In the genomic region with DNA sequence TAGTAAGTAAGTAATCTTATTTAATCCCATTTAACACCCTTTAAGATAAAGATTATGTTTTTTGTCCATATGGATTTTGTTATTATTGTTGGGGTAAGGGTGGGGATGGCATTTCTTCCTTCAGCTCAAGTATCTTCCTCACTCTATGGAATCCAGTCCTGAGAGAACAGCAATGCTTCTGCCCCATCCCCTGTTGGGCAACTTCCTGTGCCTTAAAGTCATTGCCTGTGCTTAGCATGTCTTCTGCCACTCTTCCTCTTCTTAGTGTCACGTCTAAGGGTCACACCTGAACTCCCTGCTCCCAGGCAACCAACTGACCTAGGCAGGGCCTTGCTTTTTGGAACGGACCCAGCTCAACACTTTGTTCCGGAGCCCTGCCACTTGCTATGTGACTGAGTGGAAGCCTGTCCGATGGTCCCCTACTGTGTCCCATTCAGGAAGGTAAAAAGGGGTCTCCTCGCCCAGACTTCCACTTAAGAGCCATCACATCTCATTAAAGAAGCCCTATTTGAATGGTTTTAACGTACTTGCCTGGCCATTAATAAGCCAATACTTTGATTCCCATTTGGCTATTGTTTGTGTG, we compare ENCODE assay signal across 17 cellular contexts.
"Had no signal": no experiment of that assay in that cellular context is flagged by ENCODE, and none has a peak within 500 bp of the region (broad histone marks: within the 10 kb centered on the region; RNA-seq: fewer than 3 reads in every experiment).

No MANE protein-coding gene starts in this region.

- DNase-seq: activated B cell treated with CpG ODN at 0.5 μM for 24 hours; activated CD4-positive, alpha-beta T cell treated with anti-CD3 and anti-CD28 coated beads, Interleukin-2, amount 10 ng/mL, durations not matched to agents 24 days and 14 days; activated CD8-positive, alpha-beta memory T cell treated with anti-CD3 and anti-CD28 coated beads for 24 hours; activated naive CD4-positive, alpha-beta T cell treated with anti-CD3 and anti-CD28 coated beads for 36 hours; adrenal gland; caudate nucleus; colonic mucosa; effector CD4-positive, alpha-beta T cell; heart left ventricle; pancreas; stimulated activated CD4-positive, alpha-beta T cell treated with anti-CD3 and anti-CD28 coated beads, Interleukin-4, amount 100 ng/mL, for 1 hour; T-helper 9 cell; testis had no signal

- H3K27ac Mint-ChIP-seq: activated B cell treated with CpG ODN at 0.5 μM for 24 hours; activated CD4-positive, alpha-beta T cell treated with anti-CD3 and anti-CD28 coated beads, Interleukin-2, amount 10 ng/mL, durations not matched to agents 24 days and 14 days; activated naive CD4-positive, alpha-beta T cell treated with anti-CD3 and anti-CD28 coated beads for 36 hours; activated T-helper 17 cell treated with anti-CD3 and anti-CD28 coated beads, Interleukin-2, amount 50 U/mL, for 72 hours; natural killer cell treated with Interleukin-12 subunit alpha and Interleukin-12 subunit beta and Interleukin-15 and Interleukin-18, amount 100 ng/mL, for 72 hours; stimulated activated naive CD8-positive, alpha-beta T cell treated with anti-CD3 and anti-CD28 coated beads, Interleukin-15, Interleukin-2, amounts not matched to agents 100 ng/mL and 50 ng/mL, for 24 hours had no signal

- H3K9me3 Mint-ChIP-seq: activated B cell treated with CpG ODN at 0.5 μM for 24 hours; activated CD4-positive, alpha-beta T cell treated with anti-CD3 and anti-CD28 coated beads, Interleukin-2, amount 10 ng/mL, durations not matched to agents 24 days and 14 days; activated naive CD4-positive, alpha-beta T cell treated with anti-CD3 and anti-CD28 coated beads for 36 hours; activated T-helper 17 cell treated with anti-CD3 and anti-CD28 coated beads, Interleukin-2, amount 50 U/mL, for 72 hours; natural killer cell treated with Interleukin-12 subunit alpha and Interleukin-12 subunit beta and Interleukin-15 and Interleukin-18, amount 100 ng/mL, for 72 hours; stimulated activated naive CD8-positive, alpha-beta T cell treated with anti-CD3 and anti-CD28 coated beads, Interleukin-15, Interleukin-2, amounts not matched to agents 100 ng/mL and 50 ng/mL, for 24 hours had no signal

- H3K27ac ChIP-seq: adrenal gland, colonic mucosa, heart left ventricle, pancreas, testis had no signal

- H3K4me1 ChIP-seq: adrenal gland, colonic mucosa, heart left ventricle, testis had no signal

- H3K4me1 Mint-ChIP-seq: activated B cell treated with CpG ODN at 0.5 μM for 24 hours; activated CD4-positive, alpha-beta T cell treated with anti-CD3 and anti-CD28 coated beads, Interleukin-2, amount 10 ng/mL, durations not matched to agents 24 days and 14 days; activated T-helper 17 cell treated with anti-CD3 and anti-CD28 coated beads, Interleukin-2, amount 50 U/mL, for 72 hours had no signal

- H3K36me3 Mint-ChIP-seq: natural killer cell treated with Interleukin-12 subunit alpha and Interleukin-12 subunit beta and Interleukin-15 and Interleukin-18, amount 100 ng/mL, for 72 hours had no signal

- H3K4me3 Mint-ChIP-seq: activated B cell treated with CpG ODN at 0.5 μM for 24 hours; activated CD4-positive, alpha-beta T cell treated with anti-CD3 and anti-CD28 coated beads, Interleukin-2, amount 10 ng/mL, durations not matched to agents 24 days and 14 days; activated naive CD4-positive, alpha-beta T cell treated with anti-CD3 and anti-CD28 coated beads for 36 hours; activated T-helper 17 cell treated with anti-CD3 and anti-CD28 coated beads, Interleukin-2, amount 50 U/mL, for 72 hours; natural killer cell treated with Interleukin-12 subunit alpha and Interleukin-12 subunit beta and Interleukin-15 and Interleukin-18, amount 100 ng/mL, for 72 hours; stimulated activated naive CD8-positive, alpha-beta T cell treated with anti-CD3 and anti-CD28 coated beads, Interleukin-15, Interleukin-2, amounts not matched to agents 100 ng/mL and 50 ng/mL, for 24 hours had no signal

- H3K36me3 ChIP-seq: adrenal gland, colonic mucosa, heart left ventricle, pancreas had no signal

- H3K4me3 ChIP-seq: adrenal gland, colonic mucosa, heart left ventricle, pancreas, testis had no signal

- ATAC-seq: activated T-helper 17 cell treated with anti-CD3 and anti-CD28 coated beads, Interleukin-2, amount 50 U/mL, for 72 hours; heart left ventricle; left lobe of liver; natural killer cell treated with Interleukin-12 subunit alpha and Interleukin-12 subunit beta and Interleukin-15 and Interleukin-18, amount 100 ng/mL, for 72 hours; pancreas had no signal

- H3K9me3 ChIP-seq: adrenal gland, colonic mucosa, heart left ventricle, pancreas, testis had no signal

- H3K27me3 Mint-ChIP-seq: activated CD4-positive, alpha-beta T cell treated with anti-CD3 and anti-CD28 coated beads, Interleukin-2, amount 10 ng/mL, durations not matched to agents 24 days and 14 days; activated T-helper 17 cell treated with anti-CD3 and anti-CD28 coated beads, Interleukin-2, amount 50 U/mL, for 72 hours; natural killer cell treated with Interleukin-12 subunit alpha and Interleukin-12 subunit beta and Interleukin-15 and Interleukin-18, amount 100 ng/mL, for 72 hours; stimulated activated naive CD8-positive, alpha-beta T cell treated with anti-CD3 and anti-CD28 coated beads, Interleukin-15, Interleukin-2, amounts not matched to agents 100 ng/mL and 50 ng/mL, for 24 hours had no signal

- H3K27me3 ChIP-seq: adrenal gland, colonic mucosa, heart left ventricle, pancreas, testis had no signal
